ENCODE assay signal across 19 cellular contexts in genomic region chr1:15207031-15207828, GRCh38. TPM values are rescaled to one million over a fixed set of nuclear protein-coding genes. Genes with fewer than 3 reads are reported as not detected.
A peak's percentile ranks its signal among the peaks of the same experiment; 100 is the strongest.
DNase-seq lines count a peak whose midpoint lies in the region; FAIRE-seq and TF ChIP-seq lines count a peak whose summit lies in the region.
"Had no signal": no experiment of that assay in that cellular context is flagged by ENCODE, and none has a peak within 500 bp of the region (broad histone marks: within the 10 kb centered on the region; RNA-seq: fewer than 3 reads in every experiment).

No MANE protein-coding gene starts in this region.

- H3K4me3 Mint-ChIP-seq in astrocyte (ENCODE audit: unreplicated experiment): peak overlapping the region; percentile 27
- H3K4me3 Mint-ChIP-seq: activated naive CD8-positive, alpha-beta T cell treated with anti-CD3 and anti-CD28 coated beads, Interleukin-2, amount 10 ng/mL, durations not matched to agents 7 days and 5 days; memory B cell had no signal

- peaks cover 39% of the 10 kb centered on the region for H4K20me1 ChIP-seq in astrocyte (ENCODE audit: insufficient read depth, low read length)

- peak overlapping the region; percentile 63 for H3K4me2 ChIP-seq in astrocyte (ENCODE audit: low read length)

- no peak overlapping the region for H3K9ac ChIP-seq in astrocyte (ENCODE audit: low read length)

- H3K9me3 ChIP-seq in astrocyte (ENCODE audit: insufficient read depth, low read depth, low read length) (no peaks in the 10 kb centered on the region), iPS-18c (ENCODE audit: control insufficient read depth, insufficient read depth, low read length) (no peaks in the 10 kb centered on the region), tibial artery (no peaks in the 10 kb centered on the region)
- H3K9me3 ChIP-seq: psoas muscle had no signal

- H3K9me3 Mint-ChIP-seq in astrocyte (ENCODE audit: unreplicated experiment): no peaks in the 10 kb centered on the region
- H3K9me3 Mint-ChIP-seq: activated naive CD8-positive, alpha-beta T cell treated with anti-CD3 and anti-CD28 coated beads, Interleukin-2, amount 10 ng/mL, durations not matched to agents 7 days and 5 days; memory B cell had no signal

- H3K27me3 Mint-ChIP-seq in astrocyte (ENCODE audit: low read depth, unreplicated experiment): no peaks in the 10 kb centered on the region

- H3K27me3 ChIP-seq in H7 (ENCODE audit: control insufficient read depth, insufficient read depth, low read length) (no peaks in the 10 kb centered on the region), astrocyte (ENCODE audit: insufficient read depth, low read length) (peaks cover 14% of the 10 kb centered on the region), tibial artery (no peaks in the 10 kb centered on the region)
- H3K27me3 ChIP-seq: foreskin keratinocyte had no signal

- H3K27ac Mint-ChIP-seq in astrocyte (ENCODE audit: unreplicated experiment): no peak overlapping the region
- H3K27ac Mint-ChIP-seq: activated naive CD8-positive, alpha-beta T cell treated with anti-CD3 and anti-CD28 coated beads, Interleukin-2, amount 10 ng/mL, durations not matched to agents 7 days and 5 days; memory B cell had no signal

- H3K4me3 ChIP-seq in H7 (ENCODE audit: insufficient read depth, low read depth, low read length) (no peak overlapping the region), astrocyte (ENCODE audit: insufficient read depth, low read depth, low read length) (no peak overlapping the region), iPS-18c (ENCODE audit: insufficient read depth, low read depth, low read length) (peak overlapping the region; percentile 16; the same call in 1 of the 2 replicates), tibial artery (no peak overlapping the region)
- H3K4me3 ChIP-seq: psoas muscle had no signal

- peak; percentile 73 for DNase-seq in H7
- no peak for DNase-seq in astrocyte (ENCODE audit: low read depth)
- peak; percentile 43 for DNase-seq in pons (ENCODE audit: low spot score)
- no peak for DNase-seq in tibial artery
- no peak for DNase-seq in NCI-H187 treated with DMSO at 0.1 percent for 48 hours (lab: John Stamatoyannopoulos, UW)
- no peak for DNase-seq in HuH-7.5 (ENCODE audit: low spot score)
- DNase-seq in activated effector memory CD4-positive, alpha-beta T cell treated with anti-CD3 and anti-CD28 coated beads, Interleukin-2, amount 50 U/mL, for 16 hours: no peak
- DNase-seq: activated naive CD8-positive, alpha-beta T cell treated with anti-CD3 and anti-CD28 coated beads, Interleukin-2, amount 10 ng/mL, durations not matched to agents 7 days and 5 days; AML-193; KG1; NCI-H1436 treated with DMSO at 0.1 percent for 48 hours; NCI-H748 treated with DMSO at 0.1 percent for 48 hours; SHP77; stimulated activated CD4-positive, alpha-beta T cell treated with anti-CD3 and anti-CD28 coated beads, Interleukin-2, amount 100 ng/mL, for 24 hours had no signal

- no peak overlapping the region for H3K27ac ChIP-seq in astrocyte (ENCODE audit: low read depth, low read length)
- H3K27ac ChIP-seq in tibial artery: peak overlapping the region in 1 of 2 donors; percentile 32
- H3K27ac ChIP-seq: foreskin keratinocyte, psoas muscle had no signal

- no peaks in the 10 kb centered on the region for H3K79me2 ChIP-seq in astrocyte (ENCODE audit: insufficient read depth, low read length)

- no peak for FAIRE-seq in astrocyte (lab: Jason Lieb, UNC)
- FAIRE-seq: TTC549 had no signal

- TF ChIP-seq CTCF in astrocyte (IDR thresholded peaks at IDR 0.05; ENCODE audit: insufficient read depth, low read depth, low read length) (no peak), tibial artery (IDR thresholded peaks at IDR 0.05) (no peak)

- peaks cover 18% of the 10 kb centered on the region for H3K4me1 Mint-ChIP-seq in astrocyte (ENCODE audit: low read depth, unreplicated experiment)
- H3K4me1 Mint-ChIP-seq: activated naive CD8-positive, alpha-beta T cell treated with anti-CD3 and anti-CD28 coated beads, Interleukin-2, amount 10 ng/mL, durations not matched to agents 7 days and 5 days; memory B cell had no signal

- H3K4me1 ChIP-seq in astrocyte (ENCODE audit: insufficient read depth, low read length): peaks cover 6% of the 10 kb centered on the region
- peaks cover 0 to 97% (median 48%) of the 10 kb centered on the region in 4 donors for H3K4me1 ChIP-seq in tibial artery
- H3K4me1 ChIP-seq: psoas muscle had no signal

- H3K36me3 Mint-ChIP-seq in astrocyte (ENCODE audit: low read depth, unreplicated experiment): peaks cover 3% of the 10 kb centered on the region
- H3K36me3 Mint-ChIP-seq: activated naive CD8-positive, alpha-beta T cell treated with anti-CD3 and anti-CD28 coated beads, Interleukin-2, amount 10 ng/mL, durations not matched to agents 7 days and 5 days; memory B cell had no signal

- no peaks in the 10 kb centered on the region for H3K36me3 ChIP-seq in H7 (replicated peaks; ENCODE audit: control insufficient read depth, insufficient read depth, low read length)
- no peaks in the 10 kb centered on the region for H3K36me3 ChIP-seq in astrocyte (ENCODE audit: insufficient read depth, low read length)
- no peaks in the 10 kb centered on the region for H3K36me3 ChIP-seq in tibial artery

- peak overlapping the region; percentile 18 for H2AFZ ChIP-seq in astrocyte (ENCODE audit: low read depth, low read length)

- intact Hi-C loops in tibial artery (cut with DNase I; ENCODE audit: low total_unique reads): no loop called here

RNA-seq across cellular contexts. Expression of gene FHAD1, which starts 39.8 kb away (rescaled TPM):
- 0.52 and 0.83 TPM in 2 replicates for total RNA-seq in H7 (2014; rRNA removed; shearing (Covaris generic))
- 0.25 TPM in 1 of 2 replicates, not detected in the other for total RNA-seq in astrocyte

RNA-seq across cellular contexts. Expression of gene TMEM51, which starts 53.7 kb away (rescaled TPM):
- total RNA-seq in H7 (2014; rRNA removed; shearing (Covaris generic)): 9.8 and 11.9 TPM in 2 replicates
- total RNA-seq in astrocyte: 6.9 TPM in 2 replicates

Comparison
In these comparisons a context has a peak if more than half of its experiments do, and no peak if none do; other contexts are left out.
1. DNase-seq: peak in H7 (single experiment) and pons (single experiment); none in astrocyte (single experiment), tibial artery (0 of 2), NCI-H187 treated with DMSO at 0.1 percent for 48 hours (single experiment), HuH-7.5 (single experiment) and activated effector memory CD4-positive, alpha-beta T cell treated with anti-CD3 and anti-CD28 coated beads, Interleukin-2, amount 50 U/mL, for 16 hours (single experiment).